ENCODE assay signal across 1 cellular context in genomic region chr1:56901720-56902119, GRCh38.
A peak's percentile ranks its signal among the peaks of the same experiment; 100 is the strongest.
TF ChIP-seq lines count a peak whose summit lies in the region.

No MANE protein-coding gene starts in this region.

TF ChIP-seq in IMR-90, 13 proteins besides CTCF, POLR2A, EP300 and RAD21:
- no peak for TF ChIP-seq RFX5 (IDR thresholded peaks at IDR 0.05; ENCODE audit: low read depth, low read length)
- no peak for TF ChIP-seq SMC3 (IDR thresholded peaks at IDR 0.05; ENCODE audit: low read depth, low read length)
- TF ChIP-seq MAFK (IDR thresholded peaks at IDR 0.05; ENCODE audit: low read depth, low read length) = no peak
- TF ChIP-seq NFE2L2 (IDR thresholded peaks at IDR 0.05; ENCODE audit: low read depth, low read length) = no peak
- no peak for TF ChIP-seq MXI1 (IDR thresholded peaks at IDR 0.05; ENCODE audit: borderline replicate concordance, low read depth, low read length)
- TF ChIP-seq FOS (IDR thresholded peaks at IDR 0.05; ENCODE audit: low read depth, low read length) = peak; percentile 14; the same call in 1 of the 2 replicates
- no peak for TF ChIP-seq CHD1 (IDR thresholded peaks at IDR 0.05; ENCODE audit: low read depth, low read length)
- TF ChIP-seq BHLHE40 (IDR thresholded peaks at IDR 0.05; ENCODE audit: low read depth, low read length) = no peak
- TF ChIP-seq, protein P1, sequence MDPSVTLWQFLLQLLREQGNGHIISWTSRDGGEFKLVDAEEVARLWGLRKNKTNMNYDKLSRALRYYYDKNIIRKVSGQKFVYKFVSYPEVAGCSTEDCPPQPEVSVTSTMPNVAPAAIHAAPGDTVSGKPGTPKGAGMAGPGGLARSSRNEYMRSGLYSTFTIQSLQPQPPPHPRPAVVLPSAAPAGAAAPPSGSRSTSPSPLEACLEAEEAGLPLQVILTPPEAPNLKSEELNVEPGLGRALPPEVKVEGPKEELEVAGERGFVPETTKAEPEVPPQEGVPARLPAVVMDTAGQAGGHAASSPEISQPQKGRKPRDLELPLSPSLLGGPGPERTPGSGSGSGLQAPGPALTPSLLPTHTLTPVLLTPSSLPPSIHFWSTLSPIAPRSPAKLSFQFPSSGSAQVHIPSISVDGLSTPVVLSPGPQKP (IDR thresholded peaks at IDR 0.05; ENCODE audit: borderline replicate concordance, low read depth, low read length) = no peak
- TF ChIP-seq MAZ (IDR thresholded peaks at IDR 0.05; ENCODE audit: borderline replicate concordance, low read depth, low read length) = no peak
- peak; percentile 68 for TF ChIP-seq CEBPB (IDR thresholded peaks at IDR 0.05; ENCODE audit: low read depth, low read length)
- no peak for TF ChIP-seq USF2 (IDR thresholded peaks at IDR 0.05; ENCODE audit: low read depth, low read length)
- TF ChIP-seq RCOR1 (IDR thresholded peaks at IDR 0.05; ENCODE audit: insufficient replicate concordance, low read length) = no peak
